In the genomic region with DNA sequence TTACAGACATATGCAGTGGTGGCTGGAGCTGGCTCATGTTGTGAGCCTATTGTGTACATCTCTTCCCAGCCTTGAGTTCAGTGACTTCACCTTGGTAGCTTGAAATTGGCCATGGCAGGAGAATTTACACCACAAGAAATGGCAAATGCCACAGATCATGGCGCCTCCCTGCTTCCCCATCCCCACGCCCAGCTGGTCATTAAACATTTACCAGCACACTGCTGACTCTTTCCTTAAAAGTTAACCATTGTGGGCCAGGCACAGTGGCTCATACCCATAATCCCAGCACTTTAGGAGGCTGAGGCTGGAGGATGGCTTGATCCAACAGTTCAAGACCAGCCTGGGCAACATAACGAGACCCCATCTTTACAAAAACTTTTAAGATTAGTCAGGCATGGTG, we compare ENCODE assay signal across 18 cellular contexts. TPM values are rescaled to one million over a fixed set of nuclear protein-coding genes. Genes with fewer than 3 reads are reported as not detected.
DNase-seq lines count a peak whose midpoint lies in the region; ATAC-seq and TF ChIP-seq lines count a peak whose summit lies in the region.
"Had no signal": no experiment of that assay in that cellular context is flagged by ENCODE, and none has a peak within 500 bp of the region (broad histone marks: within the 10 kb centered on the region; RNA-seq: fewer than 3 reads in every experiment).

No MANE protein-coding gene starts in this region.

- no peak for TF ChIP-seq POLR2A in Peyer's patch (IDR thresholded peaks at IDR 0.05)

- no peak overlapping the region for H3K4me3 ChIP-seq in Peyer's patch
- peak overlapping the region; percentile 3 for H3K4me3 ChIP-seq in psoas muscle
- H3K4me3 ChIP-seq: uterus had no signal

- no peak for ATAC-seq in psoas muscle
- ATAC-seq in GM19023 (IDR thresholded peaks at IDR 0.05; ENCODE audit: unreplicated experiment), result no peak
- ATAC-seq: activated T-cell treated with anti-CD3 and anti-CD28 coated beads, Interleukin-2, amount 50 U/mL, for 72 hours had no signal

- H3K4me1 ChIP-seq in Peyer's patch (peaks cover 0 to 63% (median 4%) of the 10 kb centered on the region in 4 donors), psoas muscle (peaks cover 81% of the 10 kb centered on the region)
- H3K4me1 ChIP-seq: uterus had no signal

- DNase-seq in ACHN, result peak; percentile 66
- DNase-seq in Peyer's patch, result no peak
- DNase-seq in glomerular visceral epithelial cell (ENCODE audit: extremely low spot score), result peak; percentile 51
- DNase-seq in psoas muscle, result no peak
- no peak for DNase-seq in Kasumi-1 (lab: John Stamatoyannopoulos, UW)
- no peak for DNase-seq in posterior vena cava (ENCODE audit: low spot score)
- no peak for DNase-seq in cerebellar cortex (ENCODE audit: low spot score)
- DNase-seq: activated CD4-positive, alpha-beta memory T cell treated with anti-CD3 and anti-CD28 coated beads, Interleukin-2, amount 10 ng/mL, durations not matched to agents 7 days and 5 days; activated T-cell treated with anti-CD3 and anti-CD28 coated beads, Interleukin-2, amount 50 U/mL, for 72 hours; cerebellar nuclear complex; GF-D8; NCI-H1105 treated with DMSO at 0.1 percent for 48 hours; NCI-H774; stimulated activated naive CD4-positive, alpha-beta T cell; T-helper 1 cell; uterus had no signal

- in situ Hi-C loops in ACHN (cut with HindIII; ENCODE audit: low pct_ligation_motif_present, low pct_unique_long_range_greater_than_20kb, low sequenced_read_pairs), result no loop called here

- intact Hi-C loops in psoas muscle (cut with DNase I) (no loop called here), posterior vena cava (cut with DNase I) (no loop called here)

- H3K36me3 ChIP-seq in Peyer's patch, result peaks cover 0 to 59% (median 6%) of the 10 kb centered on the region in 3 donors
- peaks cover 2 to 46% of the 10 kb centered on the region in 2 donors for H3K36me3 ChIP-seq in psoas muscle (ENCODE audit: insufficient read depth in 1 of 2, low read depth in 1 of 2)
- H3K36me3 ChIP-seq: uterus had no signal

- H3K9me3 ChIP-seq in Peyer's patch (no peaks in the 10 kb centered on the region), psoas muscle (no peaks in the 10 kb centered on the region)
- H3K9me3 ChIP-seq: uterus had no signal

- WGBS in psoas muscle, 3 donors, result 93 to 99% (median 97%) methylated on average over 3 of the region's 3 CpGs

- TF ChIP-seq CTCF in Peyer's patch (IDR thresholded peaks at IDR 0.05) (no peak), psoas muscle (IDR thresholded peaks at IDR 0.05) (no peak)

- H3K27me3 ChIP-seq in Peyer's patch (no peaks in the 10 kb centered on the region), psoas muscle (ENCODE audit: insufficient read depth in 3 of 3, low read length in 2 of 3) (no peaks in the 10 kb centered on the region)
- H3K27me3 ChIP-seq: uterus had no signal

- H3K27ac ChIP-seq in Peyer's patch, result peak overlapping the region in 3 of 4 donors; percentile 86 to 96 (median 91)
- H3K27ac ChIP-seq in psoas muscle, result peak overlapping the region; percentile 85
- H3K27ac ChIP-seq: KMS-11 had no signal

RNA-seq across cellular contexts. Expression of gene ITGB4, which starts 22.6 kb away (rescaled TPM):
- total RNA-seq in Peyer's patch (100 to 1,000 TPM in 3 of 4 donors, 10 to 100 TPM in 1; 80.0 to 368 (median 219) TPM), psoas muscle (1 to 10 TPM; 1.3 to 5.7 (median 3.9) TPM), posterior vena cava (10 to 100 TPM; 39.4 to 46.6 TPM)
- polyA plus RNA-seq in psoas muscle, result 1 to 10 TPM; 1.5 to 2.1 (median 1.6) TPM

RNA-seq across cellular contexts. Expression of gene SAP30BP, which starts 31.5 kb away (rescaled TPM):
- total RNA-seq in Peyer's patch, result 100 to 1,000 TPM in 2 of 4 donors, 10 to 100 TPM in 2; 65.3 to 117 (median 101) TPM
- 10 to 100 TPM; 40.9 to 68.5 (median 46.7) TPM for total RNA-seq in psoas muscle
- 100 to 1,000 TPM in 1 of 3 donors, 10 to 100 TPM in 2; 71.9 to 123 (median 79.4) TPM for polyA plus RNA-seq in psoas muscle
- 10 to 100 TPM; 56.7 to 66.1 TPM for total RNA-seq in posterior vena cava

RNA-seq across cellular contexts. Expression of gene RECQL5, which starts 31.7 kb away (rescaled TPM):
- total RNA-seq in Peyer's patch, result 10 to 100 TPM; 26.3 to 85.0 (median 44.1) TPM
- total RNA-seq in psoas muscle, result 10 to 100 TPM in 2 of 4 donors, 1 to 10 TPM in 2; 6.8 to 15.5 (median 9.6) TPM
- polyA plus RNA-seq in psoas muscle, result 10 to 100 TPM in 1 of 3 donors, 1 to 10 TPM in 2; 5.7 to 16.0 (median 7.8) TPM
- total RNA-seq in posterior vena cava, result 10 to 100 TPM; 14.5 to 14.8 TPM

Comparison
In these comparisons a context has a peak if more than half of its experiments do, and no peak if none do; other contexts are left out.
1. DNase-seq: peak in ACHN (single experiment) and glomerular visceral epithelial cell (single experiment); none in Peyer's patch (0 of 3), psoas muscle (0 of 2), Kasumi-1 (0 of 2), posterior vena cava (single experiment) and cerebellar cortex (single experiment).
2. RNA of gene ITGB4, which starts 22.6 kb away (total RNA-seq): 80.0 to 368 TPM in Peyer's patch and 39.4 to 46.6 TPM in posterior vena cava; 1.3 to 5.7 TPM in psoas muscle; every median in the first group is over 4 times any median in the second.